ENCODE assay signal across 23 cellular contexts in genomic region chr19:4016903-4017638, GRCh38. TPM values are rescaled to one million over a fixed set of nuclear protein-coding genes. Genes with fewer than 3 reads are reported as not detected.
DNase-seq lines count a peak whose midpoint lies in the region; ATAC-seq and TF ChIP-seq lines count a peak whose summit lies in the region.
"Had no signal": no experiment of that assay in that cellular context is flagged by ENCODE, and none has a peak within 500 bp of the region (broad histone marks: within the 10 kb centered on the region; RNA-seq: fewer than 3 reads in every experiment).

No MANE protein-coding gene starts in this region.

- H2AFZ ChIP-seq in trophoblast cell (ENCODE audit: insufficient read depth, low read length, poor library complexity), result no peak overlapping the region

- no peaks in the 10 kb centered on the region for H3K36me3 Mint-ChIP-seq in glutamatergic neuron (ENCODE audit: unreplicated experiment)

- H2BK12ac ChIP-seq in trophoblast cell (ENCODE audit: low read length), result peak overlapping the region; percentile 5

- ATAC-seq in GM18511 (IDR thresholded peaks at IDR 0.05; ENCODE audit: unreplicated experiment), result no peak
- ATAC-seq: activated CD4-positive, alpha-beta T cell treated with anti-CD3 and anti-CD28 coated beads for 36 hours had no signal

- peaks cover 2% of the 10 kb centered on the region for H3K9me3 Mint-ChIP-seq in glutamatergic neuron (ENCODE audit: unreplicated experiment)

- no peaks in the 10 kb centered on the region for H3K9me3 ChIP-seq in adrenal gland (replicated peaks in 1 of 3)
- H3K9me3 ChIP-seq in trophoblast cell (ENCODE audit: insufficient read depth, low read depth, low read length), result no peaks in the 10 kb centered on the region
- H3K9me3 ChIP-seq in stomach, result no peaks in the 10 kb centered on the region
- H3K9me3 ChIP-seq: psoas muscle, thyroid gland had no signal

- H3K27ac ChIP-seq in adrenal gland (peak overlapping the region in 3 of 5 donors; percentile 74 to 89 (median 80)), trophoblast cell (ENCODE audit: low read depth, low read length) (no peak overlapping the region), stomach (peak overlapping the region in 2 of 5 donors; percentile 85 to 98)
- H3K27ac ChIP-seq: thyroid gland, VCaP had no signal

- H2AK5ac ChIP-seq in trophoblast cell (ENCODE audit: low read length), result no peak overlapping the region

- H4K8ac ChIP-seq in trophoblast cell (ENCODE audit: low read depth, low read length), result no peak overlapping the region

- intact Hi-C loops in adrenal gland (cut with DNase I), result loop anchor here in 1 of 2 donors (10.0 kb wide), 1 partner anchor 188 kb away; no protein-coding TSS in a partner anchor
- intact Hi-C loops in stomach (cut with DNase I; ENCODE audit: low total_unique reads), result no loop called here

- H4K91ac ChIP-seq in trophoblast cell (ENCODE audit: low read depth, low read length), result no peak overlapping the region

- H3K4me3 ChIP-seq in adrenal gland (no peak overlapping the region), trophoblast cell (ENCODE audit: low read depth, low read length) (no peak overlapping the region), stomach (no peak overlapping the region)
- H3K4me3 ChIP-seq: thyroid gland had no signal

- H3K4me1 ChIP-seq in adrenal gland (replicated peaks in 1 of 2) (peaks cover 40 to 45% of the 10 kb centered on the region in 2 donors), trophoblast cell (ENCODE audit: control insufficient read depth in 1 of 2, insufficient read depth in 2 of 2, low read length in 2 of 2) (peaks cover 28 to 34% of the 10 kb centered on the region in 2 experiments), stomach (peaks cover 51 to 89% (median 68%) of the 10 kb centered on the region in 4 donors)
- H3K4me1 ChIP-seq: thyroid gland had no signal

- H3K18ac ChIP-seq in trophoblast cell (ENCODE audit: low read length), result peak overlapping the region; percentile 25

- TF ChIP-seq EP300 in stomach (IDR thresholded peaks at IDR 0.05), result no peak

- H3K27me3 ChIP-seq in adrenal gland, result no peaks in the 10 kb centered on the region
- no peaks in the 10 kb centered on the region for H3K27me3 ChIP-seq in trophoblast cell (ENCODE audit: insufficient read depth, low read length)
- no peaks in the 10 kb centered on the region for H3K27me3 ChIP-seq in stomach
- H3K27me3 ChIP-seq: thyroid gland had no signal

- no peak overlapping the region for H3K9ac ChIP-seq in trophoblast cell (ENCODE audit: low read length)

- no peak for TF ChIP-seq CTCF in adrenal gland (IDR thresholded peaks at IDR 0.05)
- TF ChIP-seq CTCF in glutamatergic neuron (IDR thresholded peaks at IDR 0.05; ENCODE audit: partially characterized antibody, unreplicated experiment), result no peak
- TF ChIP-seq CTCF in stomach (IDR thresholded peaks at IDR 0.05), result no peak

- DNase-seq in AG20443 (ENCODE audit: low spot score) (peak; percentile 7), adrenal gland (peak in 1 of 7 donors; percentile 11), glutamatergic neuron (no peak), trophoblast cell (no peak), NCI-H146 (lab: John Stamatoyannopoulos, UW) (no peak), stomach (no peak), NCI-H748 (lab: John Stamatoyannopoulos, UW; ENCODE audit: unreplicated experiment) (no peak)
- DNase-seq: activated CD4-positive, alpha-beta T cell treated with anti-CD3 and anti-CD28 coated beads for 36 hours; activated effector memory CD4-positive, alpha-beta T cell treated with Interleukin-2 at 50 U/mL for 16 hours; activated naive CD8-positive, alpha-beta T cell treated with anti-CD3 and anti-CD28 coated beads, Interleukin-2, amount 10 ng/mL, durations not matched to agents 7 days and 5 days; activated T-cell treated with anti-CD3 and anti-CD28 coated beads, Interleukin-2, amount 50 U/mL, for 1 hour; CD8-positive, alpha-beta memory T cell; naive B cell; NCI-H446; NCI-H774; psoas muscle; SIG-M5; stimulated activated CD4-positive, alpha-beta T cell treated with anti-CD3 and anti-CD28 coated beads, Interleukin-15, amount 100 ng/mL, for 24 hours; stimulated activated CD4-positive, alpha-beta T cell treated with anti-CD3 and anti-CD28 coated beads, Interleukin-4, amount 100 ng/mL, for 4 hours; T-helper 9 cell; thyroid gland had no signal

- H4K12ac ChIP-seq in trophoblast cell (ENCODE audit: low read depth, low read length), result no peak overlapping the region

- 88 to 92% (median 91%) methylated on average over 12 to 15 of the region's 15 CpGs for WGBS in adrenal gland, 4 donors
- WGBS in trophoblast cell (ENCODE audit: extremely low coverage, insufficient coverage, insufficient read length), result no CpG with 5 or more reads among the region's 15 CpGs
- WGBS in stomach, 5 donors, result 90 to 97% (median 94%) methylated on average over 10 to 15 of the region's 15 CpGs

- H3K4me2 ChIP-seq in trophoblast cell (ENCODE audit: low read length), result no peak overlapping the region

- H3K36me3 ChIP-seq in adrenal gland (replicated peaks in 1 of 2), result peaks cover 0 to 19% of the 10 kb centered on the region in 2 donors
- peaks cover 43 to 44% of the 10 kb centered on the region in 2 experiments for H3K36me3 ChIP-seq in trophoblast cell (ENCODE audit: control insufficient read depth in 1 of 2, insufficient read depth in 2 of 2, low read length in 2 of 2)
- peaks cover 27 to 72% (median 59%) of the 10 kb centered on the region in 4 donors for H3K36me3 ChIP-seq in stomach

- H2BK120ac ChIP-seq in trophoblast cell (ENCODE audit: insufficient read depth, low read length, poor library complexity), result no peak overlapping the region

- H3K4me3 Mint-ChIP-seq in glutamatergic neuron (ENCODE audit: unreplicated experiment), result no peak overlapping the region
- H3K4me3 Mint-ChIP-seq: activated CD4-positive, alpha-beta T cell treated with anti-CD3 and anti-CD28 coated beads for 36 hours; activated naive CD8-positive, alpha-beta T cell treated with anti-CD3 and anti-CD28 coated beads, Interleukin-2, amount 10 ng/mL, durations not matched to agents 7 days and 5 days; naive B cell had no signal

- H3K14ac ChIP-seq in trophoblast cell (ENCODE audit: low read length), result no peak overlapping the region

- no peak overlapping the region for H3K23ac ChIP-seq in trophoblast cell (ENCODE audit: low read length)

- H3K27ac Mint-ChIP-seq in glutamatergic neuron (ENCODE audit: unreplicated experiment), result peak overlapping the region; percentile 64
- H3K27ac Mint-ChIP-seq: activated CD4-positive, alpha-beta T cell treated with anti-CD3 and anti-CD28 coated beads for 36 hours; activated naive CD8-positive, alpha-beta T cell treated with anti-CD3 and anti-CD28 coated beads, Interleukin-2, amount 10 ng/mL, durations not matched to agents 7 days and 5 days had no signal

- H2BK5ac ChIP-seq in trophoblast cell (ENCODE audit: low read depth, low read length, poor library complexity), result no peak overlapping the region

- peaks cover 16% of the 10 kb centered on the region for H3K79me1 ChIP-seq in trophoblast cell (ENCODE audit: low read length)

- peak overlapping the region; percentile 46 for H3K4ac ChIP-seq in trophoblast cell (ENCODE audit: low read depth, low read length)

- peaks cover 1% of the 10 kb centered on the region for H3K27me3 Mint-ChIP-seq in glutamatergic neuron (ENCODE audit: unreplicated experiment)
- H3K27me3 Mint-ChIP-seq: activated CD4-positive, alpha-beta T cell treated with anti-CD3 and anti-CD28 coated beads for 36 hours; activated naive CD8-positive, alpha-beta T cell treated with anti-CD3 and anti-CD28 coated beads, Interleukin-2, amount 10 ng/mL, durations not matched to agents 7 days and 5 days; CD8-positive, alpha-beta memory T cell; naive B cell had no signal

- no peak for TF ChIP-seq POLR2A in adrenal gland (IDR thresholded peaks at IDR 0.05)
- TF ChIP-seq POLR2A in stomach (IDR thresholded peaks at IDR 0.05), result no peak

- peaks cover 11% of the 10 kb centered on the region for H3K79me2 ChIP-seq in trophoblast cell (ENCODE audit: control insufficient read depth, insufficient read depth, low read length, poor library complexity)

- H3K4me1 Mint-ChIP-seq in glutamatergic neuron (ENCODE audit: low read depth, unreplicated experiment), result peaks cover 9% of the 10 kb centered on the region
- H3K4me1 Mint-ChIP-seq: activated naive CD8-positive, alpha-beta T cell treated with anti-CD3 and anti-CD28 coated beads, Interleukin-2, amount 10 ng/mL, durations not matched to agents 7 days and 5 days had no signal

RNA-seq across cellular contexts. Expression of gene PIAS4, which starts 9.5 kb away (rescaled TPM):
- total RNA-seq in adrenal gland (10 to 100 TPM; 16.6 to 40.7 (median 28.6) TPM), glutamatergic neuron (ENCODE audit: unreplicated experiment) (95.8 TPM), stomach (10 to 100 TPM in 4 of 5 donors, 1 to 10 TPM in 1; 9.3 to 93.6 (median 37.5) TPM)
- polyA plus RNA-seq in adrenal gland (10 to 100 TPM; 13.7 to 22.3 (median 21.2) TPM), stomach (10 to 100 TPM in 1 of 3 donors, 1 to 10 TPM in 2; 6.6 to 14.8 (median 9.3) TPM)
- 73.6 and 81.3 TPM in 2 replicates for polyA plus RNA-seq in trophoblast cell (2013)

RNA-seq across cellular contexts. Expression of gene EEF2, which starts 31.8 kb away (rescaled TPM):
- 1,000 to 10,000 TPM; 1,603 to 3,482 (median 2,345) TPM for total RNA-seq in adrenal gland
- 1,000 to 10,000 TPM in 2 of 3 donors, 100 to 1,000 TPM in 1; 752 to 2,793 (median 1,120) TPM for polyA plus RNA-seq in adrenal gland
- 2,255 TPM for total RNA-seq in glutamatergic neuron (ENCODE audit: unreplicated experiment)
- polyA plus RNA-seq in trophoblast cell (2013), result 1,711 and 1,770 TPM in 2 replicates
- 1,000 to 10,000 TPM in 4 of 5 donors, 100 to 1,000 TPM in 1; 872 to 1,656 (median 1,431) TPM for total RNA-seq in stomach
- 1,000 to 10,000 TPM in 2 of 3 donors, 100 to 1,000 TPM in 1; 667 to 1,312 (median 1,239) TPM for polyA plus RNA-seq in stomach

RNA-seq across cellular contexts. Expression of gene DAPK3, which starts 46.2 kb away (rescaled TPM):
- total RNA-seq in adrenal gland (10 to 100 TPM; 27.2 to 83.2 (median 43.3) TPM), glutamatergic neuron (ENCODE audit: unreplicated experiment) (221 TPM), stomach (100 to 1,000 TPM in 2 of 5 donors, 10 to 100 TPM in 3; 58.5 to 238 (median 75.8) TPM)
- polyA plus RNA-seq in adrenal gland (10 to 100 TPM; 17.6 to 79.0 (median 44.0) TPM), stomach (10 to 100 TPM; 47.0 to 73.5 (median 51.9) TPM)
- 151 and 155 TPM in 2 replicates for polyA plus RNA-seq in trophoblast cell (2013)

RNA-seq across cellular contexts. Expression of gene ZBTB7A, which starts 49.6 kb away (rescaled TPM):
- total RNA-seq in adrenal gland (10 to 100 TPM; 34.3 to 77.2 (median 57.6) TPM), glutamatergic neuron (ENCODE audit: unreplicated experiment) (21.8 TPM), stomach (100 to 1,000 TPM in 2 of 5 donors, 10 to 100 TPM in 3; 11.2 to 274 (median 66.8) TPM)
- polyA plus RNA-seq in adrenal gland (10 to 100 TPM in 2 of 3 donors, 1 to 10 TPM in 1; 7.1 to 22.5 (median 10.6) TPM), stomach (10 to 100 TPM in 2 of 3 donors, 1 to 10 TPM in 1; 8.0 to 14.4 (median 12.0) TPM)
- 33.3 and 34.5 TPM in 2 replicates for polyA plus RNA-seq in trophoblast cell (2013)
